In genomic region chr5:71892641-71893340, GRCh38 we compare ENCODE assay signal across 24 cellular contexts.
DNase-seq lines count a peak whose midpoint lies in the region; ATAC-seq and TF ChIP-seq lines count a peak whose summit lies in the region.
"Had no signal": no experiment of that assay in that cellular context is flagged by ENCODE, and none has a peak within 500 bp of the region (broad histone marks: within the 10 kb centered on the region; RNA-seq: fewer than 3 reads in every experiment).

No MANE protein-coding gene starts in this region.

- TF ChIP-seq CTCF in IMR-90 (conservative IDR thresholded peaks at IDR 0.05; ENCODE audit: low read depth, low read length) = no peak
- no peak for TF ChIP-seq CTCF in esophagus muscularis mucosa (IDR thresholded peaks at IDR 0.05)
- no peak for TF ChIP-seq CTCF in mesothelial cell of epicardium (IDR thresholded peaks at IDR 0.05; ENCODE audit: unreplicated experiment)

- H2BK20ac ChIP-seq in IMR-90 (ENCODE audit: low read depth, low read length) = no peak overlapping the region

- no peak overlapping the region for H3K4me3 Mint-ChIP-seq in mesothelial cell of epicardium
- H3K4me3 Mint-ChIP-seq: neural progenitor cell; stimulated activated naive CD8-positive, alpha-beta T cell treated with anti-CD3 and anti-CD28 coated beads, Interleukin-15, amount 100 ng/mL, for 72 hours; T-helper 1 cell treated with Interleukin-12 subunit alpha and Interleukin-12 subunit beta and Interleukin-4 antibody, amounts not matched to agents 30 μg/mL and 1 μg/mL, for 36 hours had no signal

- no peaks in the 10 kb centered on the region for H3K36me3 Mint-ChIP-seq in mesothelial cell of epicardium
- H3K36me3 Mint-ChIP-seq: neural progenitor cell had no signal

- H2AK9ac ChIP-seq in IMR-90 (replicated peaks; ENCODE audit: low read depth, low read length, poor library complexity) = no peak overlapping the region

- in situ Hi-C loops in IMR-90 (cut with MboI; ENCODE audit: low sequenced_read_pairs) = no loop called here

- no peak overlapping the region for H3K14ac ChIP-seq in IMR-90 (replicated peaks; ENCODE audit: low read depth, low read length)

- CTCF ChIA-PET in IMR-90 (lab: Yijun Ruan, JAX) = no interaction called here

- no peak overlapping the region for H2BK120ac ChIP-seq in IMR-90 (ENCODE audit: low read depth, low read length)

- TF ChIP-seq POLR2A in IMR-90 (IDR thresholded peaks at IDR 0.05; ENCODE audit: low read depth, low read length) (no peak), esophagus muscularis mucosa (IDR thresholded peaks at IDR 0.05; ENCODE audit: low read depth) (no peak)

- H3K4me2 ChIP-seq in IMR-90 (ENCODE audit: low read depth, low read length) = no peak overlapping the region
- H3K4me2 ChIP-seq: neural progenitor cell had no signal

- peak overlapping the region; percentile 70 for H3K27ac Mint-ChIP-seq in mesothelial cell of epicardium
- H3K27ac Mint-ChIP-seq: neural progenitor cell; T-helper 1 cell treated with Interleukin-12 subunit alpha and Interleukin-12 subunit beta and Interleukin-4 antibody, amounts not matched to agents 30 μg/mL and 1 μg/mL, for 36 hours had no signal

- TF ChIP-seq RAD21 in IMR-90 (IDR thresholded peaks at IDR 0.05; ENCODE audit: low read length) = no peak

- H3K79me1 ChIP-seq in IMR-90 (ENCODE audit: low read depth in 1 of 2, low read length in 2 of 2) = no peaks in the 10 kb centered on the region

- H2AK5ac ChIP-seq in IMR-90 (ENCODE audit: low read depth, low read length) = no peak overlapping the region

- H4K5ac ChIP-seq in IMR-90 (ENCODE audit: low read depth, low read length) = no peak overlapping the region

- H2BK15ac ChIP-seq in IMR-90 (ENCODE audit: low read depth, low read length) = no peak overlapping the region; the same call in 2 of the 3 replicates

- POLR2A ChIA-PET in IMR-90 (lab: Charles Lee; ENCODE audit: unreplicated experiment) = no interaction called here

- 0 out of 2 replicates have a peak, but pooled peaks cover 2% of the 10 kb centered on the region for H3K9me1 ChIP-seq in IMR-90 (ENCODE audit: insufficient read depth, low read length)

- no peak overlapping the region for H3K9ac ChIP-seq in IMR-90 (ENCODE audit: low read depth, low read length)
- H3K9ac ChIP-seq: neural progenitor cell had no signal

- H2BK5ac ChIP-seq in IMR-90 (ENCODE audit: low read depth, low read length, poor library complexity, severe bottlenecking) = no peak overlapping the region

- H2AFZ ChIP-seq in IMR-90 (replicated peaks; ENCODE audit: low read length, poor library complexity) = peak overlapping the region; percentile 34
- H2AFZ ChIP-seq: neural progenitor cell had no signal

- no peaks in the 10 kb centered on the region for H3K27me3 Mint-ChIP-seq in mesothelial cell of epicardium (ENCODE audit: low read depth)

- H3K27me3 ChIP-seq in IMR-90 (ENCODE audit: control insufficient read depth, insufficient read depth, low read length) (peaks cover 28% of the 10 kb centered on the region), esophagus muscularis mucosa (no peaks in the 10 kb centered on the region)
- H3K27me3 ChIP-seq: neural progenitor cell, upper lobe of left lung had no signal

- intact Hi-C loops in IMR-90 (cut with micrococcal nuclease) = no loop called here
- intact Hi-C loops in esophagus muscularis mucosa (cut with DNase I) = loop anchor here (10.0 kb wide), 1 partner anchor 412 kb away; no protein-coding TSS in a partner anchor

- DNase-seq in ELF-1 (ENCODE audit: low read depth, low spot score) = peak; percentile 22
- no peak for DNase-seq in IMR-90
- peak; percentile 79 for DNase-seq in esophagus muscularis mucosa (ENCODE audit: extremely low spot score)
- no peak for DNase-seq in mesothelial cell of epicardium (ENCODE audit: low spot score in 2 of 2, unreplicated experiment in 2 of 2)
- no peak for DNase-seq in substantia nigra (lab: John Stamatoyannopoulos, UW)
- DNase-seq in stimulated activated CD4-positive, alpha-beta T cell treated with anti-CD3 and anti-CD28 coated beads, Interleukin-12 subunit alpha, Interleukin-12 subunit beta, amount 100 ng/mL, for 4 hours = no peak
- DNase-seq: activated CD4-positive, alpha-beta T cell treated with anti-CD3 and anti-CD28 coated beads, Interleukin-2, amount 50 U/mL, for 4 hours; activated naive CD4-positive, alpha-beta T cell; caudate nucleus; dermis blood vessel endothelial cell; DND-41; NCI-H1105 treated with DMSO at 0.1 percent for 48 hours; NCI-H748 treated with DMSO at 0.1 percent for 48 hours; OCI-M1; psoas muscle; SIG-M5; small intestine; stimulated activated CD4-positive, alpha-beta T cell treated with anti-CD3 and anti-CD28 coated beads, Interleukin-4, amount 100 ng/mL, for 1 hour; stimulated activated naive CD8-positive, alpha-beta T cell treated with anti-CD3 and anti-CD28 coated beads, Interleukin-15, amount 100 ng/mL, for 72 hours had no signal

- H3K4me1 ChIP-seq in IMR-90 (ENCODE audit: control insufficient read depth, insufficient read depth, low read length) (peaks cover 8% of the 10 kb centered on the region), esophagus muscularis mucosa (peaks cover 11 to 31% (median 27%) of the 10 kb centered on the region in 4 donors)
- H3K4me1 ChIP-seq: psoas muscle had no signal

- WGBS in IMR-90 (ENCODE audit: extremely low coverage in 2 of 2, insufficient read length in 1 of 2), 2 experiments = no CpG with 5 or more reads among the region's 3 CpGs
- WGBS in esophagus muscularis mucosa = 92% methylated on average over 2 of the region's 3 CpGs

- ATAC-seq in IMR-90 (ENCODE audit: low read depth) (no peak; the same call in 1 of the 2 replicates), HG02981 (IDR thresholded peaks at IDR 0.05; ENCODE audit: unreplicated experiment) (no peak)
- ATAC-seq: stimulated activated naive CD8-positive, alpha-beta T cell treated with anti-CD3 and anti-CD28 coated beads, Interleukin-15, amount 100 ng/mL, for 72 hours had no signal

- H3K18ac ChIP-seq in IMR-90 (ENCODE audit: low read depth, low read length) = peak overlapping the region; percentile 18; the same call in 1 of the 2 replicates

- H3K4me3 ChIP-seq in IMR-90 (ENCODE audit: insufficient read depth, low read depth, low read length) (no peak overlapping the region), esophagus muscularis mucosa (no peak overlapping the region)
- H3K4me3 ChIP-seq: neural progenitor cell, psoas muscle, upper lobe of left lung had no signal

- H3K9me3 Mint-ChIP-seq in mesothelial cell of epicardium = peaks cover 11% of the 10 kb centered on the region
- H3K9me3 Mint-ChIP-seq: neural progenitor cell had no signal

- no peaks in the 10 kb centered on the region for H4K20me1 ChIP-seq in IMR-90 (ENCODE audit: insufficient read depth, low read length)

- no TSS peak for BruUV-seq in IMR-90 (replicated peaks; lab: Mats Ljungman, UMichigan)

- peaks cover 19% of the 10 kb centered on the region for H3K4me1 Mint-ChIP-seq in mesothelial cell of epicardium
- H3K4me1 Mint-ChIP-seq: stimulated activated naive CD8-positive, alpha-beta T cell treated with anti-CD3 and anti-CD28 coated beads, Interleukin-15, amount 100 ng/mL, for 72 hours had no signal

- H4K8ac ChIP-seq in IMR-90 (ENCODE audit: low read depth in 2 of 2, low read length in 2 of 2) = no peak overlapping the region

- H3K4ac ChIP-seq in IMR-90 (ENCODE audit: low read depth, low read length) = no peak overlapping the region

- no peak overlapping the region for H3K56ac ChIP-seq in IMR-90 (ENCODE audit: extremely low read depth, insufficient read depth, low read length)

- no peak overlapping the region for H3K23ac ChIP-seq in IMR-90 (ENCODE audit: low read depth, low read length)

- no peak overlapping the region for H4K91ac ChIP-seq in IMR-90 (ENCODE audit: insufficient read depth, low read depth, low read length)

- H3K27ac ChIP-seq in IMR-90 (ENCODE audit: insufficient read depth, low read length) (no peak overlapping the region), esophagus muscularis mucosa (replicated peaks in 1 of 4) (peak overlapping the region; percentile 78 to 81 (median 80)), substantia nigra (ENCODE audit: low read depth, low read length, poor library complexity, severe bottlenecking) (no peak overlapping the region)
- H3K27ac ChIP-seq: neural progenitor cell, psoas muscle, upper lobe of left lung, VCaP had no signal

- no peak for TF ChIP-seq EP300 in esophagus muscularis mucosa (IDR thresholded peaks at IDR 0.05)

- H3K36me3 ChIP-seq in IMR-90 (ENCODE audit: control insufficient read depth, insufficient read depth, low read length) = no peaks in the 10 kb centered on the region
- no peaks in the 10 kb centered on the region for H3K36me3 ChIP-seq in esophagus muscularis mucosa
- H3K36me3 ChIP-seq: neural progenitor cell, upper lobe of left lung had no signal

- dilution Hi-C loops in IMR-90 (cut with HindIII; ENCODE audit: low sequenced_read_pairs, unreplicated experiment) = no loop called here

- no peaks in the 10 kb centered on the region for H3K9me3 ChIP-seq in IMR-90 (ENCODE audit: control insufficient read depth, insufficient read depth, low read length)
- no peaks in the 10 kb centered on the region for H3K9me3 ChIP-seq in esophagus muscularis mucosa
- H3K9me3 ChIP-seq: psoas muscle, upper lobe of left lung had no signal

TF ChIP-seq in IMR-90, 13 proteins besides CTCF, POLR2A, EP300 and RAD21 (continues in another document):
- TF ChIP-seq CEBPB (IDR thresholded peaks at IDR 0.05; ENCODE audit: low read depth, low read length) (no peak), FOS (IDR thresholded peaks at IDR 0.05; ENCODE audit: low read depth, low read length) (no peak), MAFK (IDR thresholded peaks at IDR 0.05; ENCODE audit: low read depth, low read length) (no peak), USF2 (IDR thresholded peaks at IDR 0.05; ENCODE audit: low read depth, low read length) (no peak), NFE2L2 (IDR thresholded peaks at IDR 0.05; ENCODE audit: low read depth, low read length) (no peak), SMC3 (IDR thresholded peaks at IDR 0.05; ENCODE audit: low read depth, low read length) (no peak), ELK1 (IDR thresholded peaks at IDR 0.05; ENCODE audit: borderline replicate concordance, low read depth, low read length) (no peak)

Comparison
In these comparisons a context has a peak if more than half of its experiments do, and no peak if none do; other contexts are left out.
1. DNase-seq: peak in ELF-1 (single experiment) and esophagus muscularis mucosa (single experiment); none in IMR-90 (single experiment), mesothelial cell of epicardium (0 of 2), substantia nigra (0 of 49) and stimulated activated CD4-positive, alpha-beta T cell treated with anti-CD3 and anti-CD28 coated beads, Interleukin-12 subunit alpha, Interleukin-12 subunit beta, amount 100 ng/mL, for 4 hours (single experiment).
2. H3K27ac ChIP-seq: peak in esophagus muscularis mucosa (4 of 4); none in IMR-90 (single experiment) and substantia nigra (single experiment).